Comparison of ENCODE assay signal across 8 cellular contexts in genomic region chr18:38487521-38487920, GRCh38.
"Had no signal": no experiment of that assay in that cellular context is flagged by ENCODE, and none has a peak within 500 bp of the region (broad histone marks: within the 10 kb centered on the region; RNA-seq: fewer than 3 reads in every experiment).

No MANE protein-coding gene starts in this region.

- H3K4me3 Mint-ChIP-seq: HFFc6 had no signal

- H3K36me3 ChIP-seq: HAP-1 had no signal

- H3K4me1 ChIP-seq: HAP-1 had no signal

- DNase-seq: GOT3, H7, HFFc6, IMR-90, KG1 had no signal

- H3K27ac Mint-ChIP-seq: HFFc6 had no signal

- H3K4me3 ChIP-seq: HAP-1, K562 had no signal

- H3K9me3 ChIP-seq: HAP-1 had no signal

- ATAC-seq: HCT116, K562 had no signal
